In the genomic region with DNA sequence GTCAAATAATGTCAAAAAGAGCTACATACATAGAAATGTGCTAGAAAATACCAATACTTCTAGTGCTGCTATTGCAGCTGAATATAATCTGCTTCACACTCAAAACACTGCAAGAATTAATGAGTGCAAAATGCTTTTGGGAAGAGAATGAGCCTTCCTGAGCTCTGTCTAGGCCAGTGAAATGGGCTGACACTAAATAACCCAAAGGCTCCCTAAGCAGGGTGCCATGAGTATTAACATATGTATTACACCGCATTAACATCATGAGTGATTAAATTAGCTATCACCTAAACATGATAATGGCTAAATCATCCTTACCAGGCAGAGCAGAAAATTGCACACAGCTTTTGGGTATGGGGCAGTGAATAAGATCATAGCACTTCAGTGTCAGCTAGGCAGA, we compare ENCODE assay signal across 1 cellular context.
TF ChIP-seq lines count a peak whose summit lies in the region.

No MANE protein-coding gene starts in this region.

TF ChIP-seq in GM23338, 12 proteins besides CTCF, POLR2A, EP300 and RAD21 (continued from another document):
- TF ChIP-seq CREB1 (CRISPR knock-in tag; IDR thresholded peaks at IDR 0.05; ENCODE audit: low read depth) = no peak
- no peak for TF ChIP-seq STAT1 (IDR thresholded peaks at IDR 0.05; ENCODE audit: unreplicated experiment)
TF ChIP-seq in GM23338: peak in this region for 0.
